In the genomic region with DNA sequence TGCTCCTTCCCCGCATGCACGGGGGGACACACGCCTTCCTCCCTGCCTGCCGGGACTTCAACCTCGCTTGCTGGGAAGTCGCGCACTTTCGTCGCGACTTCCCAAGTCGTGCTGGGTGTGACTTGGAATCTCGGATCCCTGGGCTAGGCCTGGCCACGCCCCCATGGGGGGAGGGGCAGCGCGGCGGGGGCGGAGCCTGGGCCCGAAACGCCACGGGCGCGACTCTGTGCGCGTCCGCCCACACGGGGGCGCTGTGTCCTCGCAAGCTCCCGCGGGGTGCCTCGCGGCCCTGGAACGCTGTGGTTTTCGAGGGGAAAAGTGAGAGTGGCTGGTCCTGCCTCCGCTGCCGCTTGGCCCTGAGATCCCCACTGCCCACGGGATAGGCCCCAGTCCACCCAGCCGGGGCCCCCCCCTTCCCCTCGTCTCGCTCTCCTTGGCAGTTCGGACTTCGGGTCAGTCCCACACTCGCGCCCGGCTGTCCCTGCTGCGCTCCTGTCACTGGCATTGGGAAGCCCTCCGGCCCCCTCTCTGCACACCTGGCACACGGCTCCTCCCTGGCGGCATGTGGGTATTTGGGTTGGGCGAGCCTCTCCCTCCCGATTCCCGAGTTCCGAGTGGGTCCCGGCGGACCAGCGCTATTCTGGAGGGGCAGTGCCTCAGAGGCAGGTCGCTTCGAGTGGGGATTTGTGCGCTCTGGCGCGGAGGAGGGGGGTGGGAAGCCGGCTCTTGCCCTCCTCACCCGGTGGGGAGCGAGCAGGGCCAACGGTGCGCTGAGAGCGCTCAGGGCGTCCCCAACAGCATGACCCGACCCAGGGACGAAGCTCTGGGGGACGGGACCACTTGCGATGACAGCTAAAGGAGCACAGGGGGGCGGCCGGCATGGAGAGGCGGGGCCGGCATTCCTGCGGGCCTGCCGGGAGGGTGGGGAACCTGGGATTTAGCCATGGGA, we compare ENCODE assay signal across 8 cellular contexts. TPM values are rescaled to one million over a fixed set of nuclear protein-coding genes. Genes with fewer than 3 reads are reported as not detected.
DNase-seq lines count a peak whose midpoint lies in the region; FAIRE-seq and TF ChIP-seq lines count a peak whose summit lies in the region.

No MANE protein-coding gene starts in this region.

- no TSS peak for BruUV-seq in endothelial cell of umbilical vein (replicated peaks; lab: Mats Ljungman, UMichigan)

- H4K20me1 ChIP-seq in endothelial cell of umbilical vein (replicated peaks; ENCODE audit: control insufficient read depth, extremely low read depth, insufficient read depth, low read length) = no peaks in the 10 kb centered on the region

- DNase-seq in Daoy (ENCODE audit: low read depth) (peak; percentile 87), HFFc6 (peak; percentile 73), NCI-H345 (lab: John Stamatoyannopoulos, UW) (peak; percentile 75), activated T-cell treated with anti-CD3 and anti-CD28 coated beads for 1 hour (ENCODE audit: low read depth) (peak; percentile 88), endothelial cell of umbilical vein (ENCODE audit: low read depth, low spot score) (peak; percentile 94), midbrain (lab: John Stamatoyannopoulos, UW) (peak; percentile 92), MG63 (no peak)
- peak; percentile 88 for DNase-seq in stimulated activated CD8-positive, alpha-beta memory T cell treated with anti-CD3 and anti-CD28 coated beads, Interleukin-15, amount 100 ng/mL, for 24 hours (ENCODE audit: low read depth)

- POLR2A ChIA-PET in endothelial cell of umbilical vein (lab: Charles Lee) = no interaction called here

- TF ChIP-seq POLR2A in endothelial cell of umbilical vein (IDR thresholded peaks at IDR 0.05; ENCODE audit: low read depth, low read length) = peak; percentile 55

- H3K4me3 ChIP-seq in endothelial cell of umbilical vein (replicated peaks in 1 of 3; ENCODE audit: insufficient read depth in 1 of 3, low read depth in 1 of 3, low read length in 3 of 3) (peak overlapping the region in 2 of 3 experiments; percentile 16 to 44), MG63 (no peak overlapping the region)

- H3K4me2 ChIP-seq in endothelial cell of umbilical vein (ENCODE audit: insufficient read depth, low read length) = peak overlapping the region; percentile 62

- H3K36me3 Mint-ChIP-seq in HFFc6 (ENCODE audit: low read depth) = peaks cover 18% of the 10 kb centered on the region

- dilution Hi-C loops in endothelial cell of umbilical vein (cut with MboI; ENCODE audit: extremely low pct_ligation_motif_present, low sequenced_read_pairs) = no loop called here

- peak overlapping the region; percentile 72 for H3K4me3 Mint-ChIP-seq in HFFc6

- peaks cover 60% of the 10 kb centered on the region for H3K4me1 Mint-ChIP-seq in HFFc6 (ENCODE audit: low read depth)

- H3K27me3 Mint-ChIP-seq in HFFc6 (ENCODE audit: insufficient read depth) = peaks cover 6% of the 10 kb centered on the region

- intact Hi-C loops in endothelial cell of umbilical vein (cut with micrococcal nuclease) = loop anchor here (1.0 to 5.0 kb wide), 5 partner anchors 20 to 533 kb away; a partner anchor contains a TSS

- H3K9me3 Mint-ChIP-seq in HFFc6 = no peaks in the 10 kb centered on the region

- H3K27me3 ChIP-seq in endothelial cell of umbilical vein (ENCODE audit: control insufficient read depth in 2 of 2, insufficient read depth in 2 of 2, low read length in 2 of 2) (no peaks in the 10 kb centered on the region), MG63 (no peaks in the 10 kb centered on the region)

- H3K9me3 ChIP-seq in endothelial cell of umbilical vein (replicated peaks; ENCODE audit: control insufficient read depth, insufficient read depth, low read length) (no peaks in the 10 kb centered on the region), MG63 (no peaks in the 10 kb centered on the region)

- H3K9me1 ChIP-seq in endothelial cell of umbilical vein (replicated peaks; ENCODE audit: control insufficient read depth, extremely low read depth, insufficient read depth, low read length) = no peaks in the 10 kb centered on the region

- peak overlapping the region; percentile 74 for H3K27ac Mint-ChIP-seq in HFFc6

- peak; percentile 99 for TF ChIP-seq CTCF in HFFc6 (IDR thresholded peaks at IDR 0.05)
- peak; percentile 95 to 98 for TF ChIP-seq CTCF in endothelial cell of umbilical vein (IDR thresholded peaks at IDR 0.05; ENCODE audit: extremely low read depth in 1 of 2, insufficient read depth in 1 of 2, low read depth in 1 of 2, low read length in 2 of 2)

- H3K27ac ChIP-seq in endothelial cell of umbilical vein (ENCODE audit: insufficient read depth, low read depth, low read length) = peak overlapping the region; percentile 33

- H3K9ac ChIP-seq in endothelial cell of umbilical vein (replicated peaks; ENCODE audit: extremely low read depth, insufficient read depth, low read length) = peak overlapping the region; percentile 0

- peak overlapping the region; percentile 26 for H2AFZ ChIP-seq in endothelial cell of umbilical vein (ENCODE audit: low read depth, low read length)

- peaks cover 51% of the 10 kb centered on the region for H3K4me1 ChIP-seq in endothelial cell of umbilical vein (ENCODE audit: control insufficient read depth, extremely low read depth, insufficient read depth, low read length)

- FAIRE-seq in endothelial cell of umbilical vein (lab: Jason Lieb, UNC) = peak; percentile 91

- peaks cover 7 to 24% of the 10 kb centered on the region in 2 experiments for H3K36me3 ChIP-seq in endothelial cell of umbilical vein (ENCODE audit: control insufficient read depth in 2 of 2, extremely low read depth in 1 of 2, insufficient read depth in 2 of 2, low read length in 2 of 2)
- peaks cover 82% of the 10 kb centered on the region for H3K36me3 ChIP-seq in MG63

- CTCF ChIA-PET in endothelial cell of umbilical vein (lab: Charles Lee) = interaction anchor here (1.0 to 2.6 kb wide), 8 partner anchors 9 to 59 kb away, joined by 3 to 32 read pairs (median 5); a partner anchor contains a TSS

- peaks cover 5% of the 10 kb centered on the region for H3K79me2 ChIP-seq in endothelial cell of umbilical vein (ENCODE audit: control insufficient read depth, insufficient read depth, low read length)

TF ChIP-seq in endothelial cell of umbilical vein, 7 proteins besides CTCF, POLR2A, EP300 and RAD21:
- TF ChIP-seq EZH2 (IDR thresholded peaks at IDR 0.05; ENCODE audit: borderline replicate concordance, low read depth, low read length, severe bottlenecking) (no peak), POLR2AphosphoS5 (IDR thresholded peaks at IDR 0.05; ENCODE audit: insufficient read depth, low read depth, low read length) (peak; percentile 77), MYC (IDR thresholded peaks at IDR 0.05; ENCODE audit: low read depth, low read length) (peak; percentile 26), GATA2 (IDR thresholded peaks at IDR 0.05; ENCODE audit: insufficient read depth, insufficient read length, low read depth, low read length) (no peak), FOS (IDR thresholded peaks at IDR 0.05; ENCODE audit: borderline replicate concordance, insufficient read depth, low read length) (no peak), JUN (IDR thresholded peaks at IDR 0.05; ENCODE audit: borderline replicate concordance, insufficient read depth, insufficient read length, low read depth) (no peak)
- TF ChIP-seq, protein P1, sequence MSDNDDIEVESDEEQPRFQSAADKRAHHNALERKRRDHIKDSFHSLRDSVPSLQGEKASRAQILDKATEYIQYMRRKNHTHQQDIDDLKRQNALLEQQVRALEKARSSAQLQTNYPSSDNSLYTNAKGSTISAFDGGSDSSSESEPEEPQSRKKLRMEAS (IDR thresholded peaks at IDR 0.05; ENCODE audit: insufficient read depth, insufficient read length) = no peak

RNA-seq across cellular contexts. Expression of a gene that starts 23.6 kb away (rescaled TPM):
- total RNA-seq in Daoy (2014; rRNA removed; shearing (Covaris generic)) = 220 and 235 TPM in 2 replicates
- total RNA-seq in HFFc6 (2021; fragmentation: NEBNext Ultra II Directional; extraction: Animal tissue kit (Norgen Biotek cat#: 25700)) = 100 to 1,000 TPM; 497 to 608 (median 536) TPM
- 280 and 312 TPM in 2 replicates for total RNA-seq in endothelial cell of umbilical vein
- 307 and 338 TPM in 2 replicates for polyA plus RNA-seq in endothelial cell of umbilical vein
- 192 and 202 TPM in 2 replicates for polyA plus RNA-seq in endothelial cell of umbilical vein (2011; cell fraction: cytosol; rRNA removed)
- 211 and 214 TPM in 2 replicates for polyA plus RNA-seq in endothelial cell of umbilical vein (2011; cell fraction: nucleus; rRNA removed)
- polyA plus RNA-seq in endothelial cell of umbilical vein (2012) = 223 and 292 TPM in 2 replicates
- 648 and 737 TPM in 2 replicates for polyA minus RNA-seq in endothelial cell of umbilical vein
- polyA minus RNA-seq in endothelial cell of umbilical vein (2011; cell fraction: cytosol; rRNA and poly(A)+ RNA removed) = 112 TPM
- 135 and 185 TPM in 2 replicates for polyA minus RNA-seq in endothelial cell of umbilical vein (2011; cell fraction: nucleus; rRNA and poly(A)+ RNA removed)
- 287 and 366 TPM in 2 replicates for total RNA-seq in MG63 (2014; rRNA removed; shearing (Covaris generic); ENCODE audit: low replicate concordance)

RNA-seq across cellular contexts. Expression of a gene that starts 47.8 kb away (rescaled TPM):
- total RNA-seq in Daoy (2014; rRNA removed; shearing (Covaris generic)) = 154 and 167 TPM in 2 replicates
- total RNA-seq in HFFc6 (2021; fragmentation: NEBNext Ultra II Directional; extraction: Animal tissue kit (Norgen Biotek cat#: 25700)) = 10 to 100 TPM; 61.2 to 75.4 (median 69.2) TPM
- total RNA-seq in endothelial cell of umbilical vein = 57.0 and 58.5 TPM in 2 replicates
- polyA plus RNA-seq in endothelial cell of umbilical vein = 42.9 and 52.5 TPM in 2 replicates
- 72.7 and 90.5 TPM in 2 replicates for polyA plus RNA-seq in endothelial cell of umbilical vein (2011; cell fraction: cytosol; rRNA removed)
- polyA plus RNA-seq in endothelial cell of umbilical vein (2011; cell fraction: nucleus; rRNA removed) = 45.8 and 50.0 TPM in 2 replicates
- 60.0 and 79.1 TPM in 2 replicates for polyA plus RNA-seq in endothelial cell of umbilical vein (2012)
- polyA minus RNA-seq in endothelial cell of umbilical vein = 37.5 and 48.3 TPM in 2 replicates
- polyA minus RNA-seq in endothelial cell of umbilical vein (2011; cell fraction: cytosol; rRNA and poly(A)+ RNA removed) = 60.8 TPM
- polyA minus RNA-seq in endothelial cell of umbilical vein (2011; cell fraction: nucleus; rRNA and poly(A)+ RNA removed) = 17.9 and 20.0 TPM in 2 replicates
- total RNA-seq in MG63 (2014; rRNA removed; shearing (Covaris generic); ENCODE audit: low replicate concordance) = 207 and 236 TPM in 2 replicates
